Comparison of ENCODE assay signal across 8 cellular contexts in genomic region chr6:29723666-29724588, GRCh38. TPM values are rescaled to one million over a fixed set of nuclear protein-coding genes. Genes with fewer than 3 reads are reported as not detected.
DNase-seq lines count a peak whose midpoint lies in the region; ATAC-seq, FAIRE-seq and TF ChIP-seq lines count a peak whose summit lies in the region.

No MANE protein-coding gene starts in this region.

- peak; percentile 41 to 63; a peak in 5 of 6 replicates for ATAC-seq in A549
- peak; percentile 57 for ATAC-seq in GM19395 (IDR thresholded peaks at IDR 0.05; ENCODE audit: unreplicated experiment)
- peak; percentile 77 for ATAC-seq in Right ventricle myocardium superior (ENCODE audit: poor library complexity)

- no peaks in the 10 kb centered on the region for H3K36me3 ChIP-seq in MG63

- DNase-seq in A549 (ENCODE audit: low read depth in 1 of 2, low spot score in 1 of 2) (no peak), MG63 (no peak), activated gamma-delta T cell (lab: John Stamatoyannopoulos, UW) (peak; percentile 68), Right ventricle myocardium superior (peak; percentile 70), retinal pigment epithelial cell (ENCODE audit: low read depth) (no peak), RPMI8226 (no peak), mesenteric fat pad (ENCODE audit: low spot score) (no peak)

- CTCF ChIA-PET in A549 (lab: Yijun Ruan, JAX) = no interaction called here

- H3K9me3 ChIP-seq in A549 (no peaks in the 10 kb centered on the region), MG63 (no peaks in the 10 kb centered on the region)

- TF ChIP-seq POLR2A in A549 (IDR thresholded peaks at IDR 0.05; ENCODE audit: low read length) = no peak

- H3K4me2 ChIP-seq in A549 = peak overlapping the region; percentile 85

- no peaks in the 10 kb centered on the region for H3K4me1 ChIP-seq in A549

- no peak for FAIRE-seq in A549 (lab: Jason Lieb, UNC)

- TF ChIP-seq EP300 in A549 (IDR thresholded peaks at IDR 0.05) = no peak

- intact Hi-C loops in Right ventricle myocardium superior (cut with DNase I) = no loop called here

- H3K4me3 ChIP-seq in A549 = peak overlapping the region; percentile 55
- H3K4me3 ChIP-seq in MG63 = peak overlapping the region; percentile 69
- peak overlapping the region; percentile 53 for H3K4me3 ChIP-seq in retinal pigment epithelial cell (ENCODE audit: low read length)

- POLR2A ChIA-PET in A549 (lab: Yijun Ruan, JAX) = no interaction called here

- 95% methylated on average over 13 of the region's 76 CpGs for WGBS in A549 (ENCODE audit: missing lambda C conversion rate)

- no peak for TF ChIP-seq RAD21 in A549 (conservative IDR thresholded peaks at IDR 0.05 in 1 of 2, IDR thresholded peaks at IDR 0.05 in 1 of 2)

- no peak for TF ChIP-seq CTCF in A549 (IDR thresholded peaks at IDR 0.05)
- TF ChIP-seq CTCF in retinal pigment epithelial cell (conservative IDR thresholded peaks at IDR 0.05; ENCODE audit: low read depth, low read length) = no peak

- H3K27ac ChIP-seq in A549 = peak overlapping the region; percentile 43 to 84; a peak in 5 of 6 replicates

- H3K27me3 ChIP-seq in MG63 = no peaks in the 10 kb centered on the region

TF ChIP-seq in A549, 52 proteins besides CTCF, POLR2A, EP300 and RAD21:
- 0 out of 2 replicates have a peak, but pooled peaks have one; percentile 32 for TF ChIP-seq RNF2 (IDR thresholded peaks at IDR 0.05; ENCODE audit: borderline replicate concordance, low read depth)
- TF ChIP-seq ZSCAN20 (CRISPR knock-in tag; IDR thresholded peaks at IDR 0.05) = no peak
TF ChIP-seq in A549: peak in this region for 1.

RNA-seq across cellular contexts. Expression of gene HLA-F, which starts 0.7 kb away (rescaled TPM):
- polyA plus RNA-seq in A549 (2011; rRNA removed) = 2.7 and 3.5 TPM in 2 replicates
- polyA plus RNA-seq in A549 (2012; cell fraction: cytosol; rRNA removed) = 3.6 and 4.4 TPM in 2 replicates
- 10.4 and 10.9 TPM in 2 replicates for polyA plus RNA-seq in A549 (2012; cell fraction: nucleus; rRNA removed)
- 3.1 to 4.5 TPM (median 3.3 TPM) in 3 replicates for polyA plus RNA-seq in A549 (2017; fragmentation: RNase III; extraction: RNeasy Plus Mini Kit Qiagen cat#74134 plus additional on column Dnase treatment)
- 4.0 and 4.3 TPM in 2 replicates for polyA minus RNA-seq in A549 (2011; rRNA and poly(A)+ RNA removed)
- 8.0 and 12.9 TPM in 2 replicates for total RNA-seq in MG63 (2014; rRNA removed; shearing (Covaris generic); ENCODE audit: low replicate concordance)
- total RNA-seq in Right ventricle myocardium superior = 27.2 TPM
- 66.5 TPM for total RNA-seq in mesenteric fat pad

RNA-seq across cellular contexts. Expression of gene ZFP57, which starts 43.0 kb away (rescaled TPM):
- polyA plus RNA-seq in A549 (2011; rRNA removed) = 0.07 and 0.08 TPM in 2 replicates
- polyA plus RNA-seq in A549 (2012; cell fraction: cytosol; rRNA removed) = not detected in 2 replicates
- 0.05 and 0.11 TPM in 2 replicates for polyA plus RNA-seq in A549 (2012; cell fraction: nucleus; rRNA removed)
- polyA plus RNA-seq in A549 (2017; fragmentation: RNase III; extraction: RNeasy Plus Mini Kit Qiagen cat#74134 plus additional on column Dnase treatment) = not detected in 3 replicates
- not detected in 2 replicates for polyA minus RNA-seq in A549 (2011; rRNA and poly(A)+ RNA removed)
- not detected in 2 replicates for total RNA-seq in MG63 (2014; rRNA removed; shearing (Covaris generic); ENCODE audit: low replicate concordance)
- not detected for total RNA-seq in Right ventricle myocardium superior
- total RNA-seq in mesenteric fat pad = not detected

Comparison
In these comparisons a context has a peak if more than half of its experiments do, and no peak if none do; other contexts are left out.
1. DNase-seq: peak in activated gamma-delta T cell (single experiment) and Right ventricle myocardium superior (single experiment); none in A549 (0 of 2), MG63 (single experiment), retinal pigment epithelial cell (single experiment), RPMI8226 (single experiment) and mesenteric fat pad (single experiment).
2. Peak in every context shown above with its lines, with median percentiles within 50 percentile points of each other: ATAC-seq and H3K4me3 ChIP-seq.